ENCODE assay signal across 24 cellular contexts in the genomic region with DNA sequence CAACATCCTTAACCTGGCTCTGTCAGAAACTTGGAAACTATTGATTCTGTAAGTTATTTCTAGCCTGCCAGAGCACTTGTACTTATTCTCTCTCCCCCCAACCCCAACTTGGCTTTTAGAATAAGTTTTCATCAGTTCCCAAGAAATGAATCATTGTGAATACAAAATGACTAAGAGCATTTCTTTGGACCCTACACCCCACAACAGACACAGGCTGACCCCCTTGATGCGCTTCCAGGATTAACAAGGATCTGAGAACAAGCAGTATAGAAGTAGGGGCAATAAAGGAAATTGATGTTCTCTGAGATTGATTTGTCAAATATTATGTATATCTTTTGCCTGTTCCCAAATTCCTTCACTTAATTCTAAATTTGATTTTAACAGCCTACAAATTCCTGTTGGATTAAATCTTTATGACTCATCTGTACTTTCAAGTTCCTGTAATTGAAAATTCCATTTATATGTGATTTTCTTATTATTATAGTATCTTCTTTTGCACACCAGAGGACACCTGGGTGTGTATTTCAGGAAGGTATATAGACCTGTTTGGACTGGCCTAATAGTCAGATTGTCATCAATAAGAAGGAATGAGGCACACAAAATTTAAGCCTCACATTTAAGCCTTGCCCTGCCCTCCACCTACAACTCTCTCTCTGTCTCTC.
A peak's percentile ranks its signal among the peaks of the same experiment; 100 is the strongest.
DNase-seq lines count a peak whose midpoint lies in the region; ATAC-seq and TF ChIP-seq lines count a peak whose summit lies in the region.
"Had no signal": no experiment of that assay in that cellular context is flagged by ENCODE, and none has a peak within 500 bp of the region (broad histone marks: within the 10 kb centered on the region; RNA-seq: fewer than 3 reads in every experiment).

No MANE protein-coding gene starts in this region.

- in situ Hi-C loops in brain microvascular endothelial cell (cut with HindIII; ENCODE audit: low pct_ligation_motif_present, low sequenced_read_pairs), result no loop called here

- no peak for ATAC-seq in stimulated activated effector memory CD8-positive, alpha-beta T cell treated with anti-CD3 and anti-CD28 coated beads, Interleukin-12 subunit alpha, Interleukin-12 subunit beta, amount 100 ng/mL, for 72 hours
- no peak for ATAC-seq in HG03097 (IDR thresholded peaks at IDR 0.05; ENCODE audit: low FRiP score, unreplicated experiment)
- no peak for ATAC-seq in HG03342 (IDR thresholded peaks at IDR 0.05; ENCODE audit: unreplicated experiment)
- ATAC-seq: GM12878, left colon had no signal

- peak overlapping the region; percentile 56 for H3K27ac ChIP-seq in brain microvascular endothelial cell
- H3K27ac ChIP-seq: adrenal gland, HL-60, uterus had no signal

- no peak overlapping the region for H3K4me3 ChIP-seq in brain microvascular endothelial cell (ENCODE audit: low read depth, low read length)
- H3K4me3 ChIP-seq in foreskin fibroblast (ENCODE audit: low read depth in 1 of 2, low read length in 2 of 2), result no peak overlapping the region
- H3K4me3 ChIP-seq: adrenal gland, GM12878, uterus had no signal

- no peaks in the 10 kb centered on the region for H3K36me3 Mint-ChIP-seq in stimulated activated effector memory CD8-positive, alpha-beta T cell treated with anti-CD3 and anti-CD28 coated beads, Interleukin-12 subunit alpha, Interleukin-12 subunit beta, amount 100 ng/mL, for 72 hours
- H3K36me3 Mint-ChIP-seq: CD14-positive monocyte, mesothelial cell of epicardium had no signal

- no peaks in the 10 kb centered on the region for H3K36me3 ChIP-seq in brain microvascular endothelial cell (replicated peaks)
- H3K36me3 ChIP-seq: adrenal gland, uterus had no signal

- TF ChIP-seq CTCF in brain microvascular endothelial cell (IDR thresholded peaks at IDR 0.05; ENCODE audit: low read depth, low read length, missing control alignments) (no peak), foreskin fibroblast (IDR thresholded peaks at IDR 0.05; ENCODE audit: low read depth, low read length) (no peak), GM20000 (IDR thresholded peaks at IDR 0.05; ENCODE audit: extremely low read depth, missing control alignments) (no peak)

- H3K9me3 Mint-ChIP-seq in stimulated activated effector memory CD8-positive, alpha-beta T cell treated with anti-CD3 and anti-CD28 coated beads, Interleukin-12 subunit alpha, Interleukin-12 subunit beta, amount 100 ng/mL, for 72 hours, result no peaks in the 10 kb centered on the region
- H3K9me3 Mint-ChIP-seq: mesothelial cell of epicardium, nephron had no signal

- no peaks in the 10 kb centered on the region for H3K4me1 Mint-ChIP-seq in stimulated activated effector memory CD8-positive, alpha-beta T cell treated with anti-CD3 and anti-CD28 coated beads, Interleukin-12 subunit alpha, Interleukin-12 subunit beta, amount 100 ng/mL, for 72 hours
- H3K4me1 Mint-ChIP-seq: mesothelial cell of epicardium, nephron had no signal

- H3K27ac Mint-ChIP-seq in stimulated activated effector memory CD8-positive, alpha-beta T cell treated with anti-CD3 and anti-CD28 coated beads, Interleukin-12 subunit alpha, Interleukin-12 subunit beta, amount 100 ng/mL, for 72 hours, result no peak overlapping the region
- H3K27ac Mint-ChIP-seq: mesothelial cell of epicardium, nephron had no signal

- H3K4me3 Mint-ChIP-seq in stimulated activated effector memory CD8-positive, alpha-beta T cell treated with anti-CD3 and anti-CD28 coated beads, Interleukin-12 subunit alpha, Interleukin-12 subunit beta, amount 100 ng/mL, for 72 hours, result no peak overlapping the region
- H3K4me3 Mint-ChIP-seq: CD14-positive monocyte, mesothelial cell of epicardium, nephron had no signal

- H3K27me3 ChIP-seq in brain microvascular endothelial cell (replicated peaks), result no peaks in the 10 kb centered on the region
- H3K27me3 ChIP-seq: adrenal gland, uterus had no signal

- peak; percentile 63 for DNase-seq in EH (ENCODE audit: low read depth)
- peak; percentile 5 for DNase-seq in NCI-H226
- peak; percentile 40 for DNase-seq in brain microvascular endothelial cell
- DNase-seq in foreskin fibroblast, result peak; percentile 37 to 68
- no peak for DNase-seq in stimulated activated effector memory CD8-positive, alpha-beta T cell treated with anti-CD3 and anti-CD28 coated beads, Interleukin-12 subunit alpha, Interleukin-12 subunit beta, amount 100 ng/mL, for 72 hours (ENCODE audit: low spot score in 2 of 2)
- no peak for DNase-seq in GM20000 (ENCODE audit: low spot score)
- DNase-seq: activated CD4-positive, alpha-beta T cell treated with anti-CD3 and anti-CD28 coated beads, Interleukin-2, amount 50 U/mL, for 1 hour; activated CD8-positive, alpha-beta memory T cell treated with anti-CD3 and anti-CD28 coated beads, Interleukin-2, amount 50 U/mL, for 48 hours; activated effector memory CD4-positive, alpha-beta T cell treated with Interleukin-2 at 50 U/mL for 16 hours; adrenal gland; GF-D8; KBM-7; left colon; NCI-H510A treated with DMSO at 0.1 percent for 48 hours; stimulated activated CD4-positive, alpha-beta T cell treated with anti-CD3 and anti-CD28 coated beads, Interleukin-4, amount 100 ng/mL, for 4 hours; T-helper 1 cell; uterus had no signal

Comparison
In these comparisons a context has a peak if more than half of its experiments do, and no peak if none do; other contexts are left out.
1. DNase-seq: peak in EH (single experiment), NCI-H226 (single experiment), brain microvascular endothelial cell (single experiment) and foreskin fibroblast (2 of 2); none in stimulated activated effector memory CD8-positive, alpha-beta T cell treated with anti-CD3 and anti-CD28 coated beads, Interleukin-12 subunit alpha, Interleukin-12 subunit beta, amount 100 ng/mL, for 72 hours (0 of 2) and GM20000 (single experiment).